In the genomic region with DNA sequence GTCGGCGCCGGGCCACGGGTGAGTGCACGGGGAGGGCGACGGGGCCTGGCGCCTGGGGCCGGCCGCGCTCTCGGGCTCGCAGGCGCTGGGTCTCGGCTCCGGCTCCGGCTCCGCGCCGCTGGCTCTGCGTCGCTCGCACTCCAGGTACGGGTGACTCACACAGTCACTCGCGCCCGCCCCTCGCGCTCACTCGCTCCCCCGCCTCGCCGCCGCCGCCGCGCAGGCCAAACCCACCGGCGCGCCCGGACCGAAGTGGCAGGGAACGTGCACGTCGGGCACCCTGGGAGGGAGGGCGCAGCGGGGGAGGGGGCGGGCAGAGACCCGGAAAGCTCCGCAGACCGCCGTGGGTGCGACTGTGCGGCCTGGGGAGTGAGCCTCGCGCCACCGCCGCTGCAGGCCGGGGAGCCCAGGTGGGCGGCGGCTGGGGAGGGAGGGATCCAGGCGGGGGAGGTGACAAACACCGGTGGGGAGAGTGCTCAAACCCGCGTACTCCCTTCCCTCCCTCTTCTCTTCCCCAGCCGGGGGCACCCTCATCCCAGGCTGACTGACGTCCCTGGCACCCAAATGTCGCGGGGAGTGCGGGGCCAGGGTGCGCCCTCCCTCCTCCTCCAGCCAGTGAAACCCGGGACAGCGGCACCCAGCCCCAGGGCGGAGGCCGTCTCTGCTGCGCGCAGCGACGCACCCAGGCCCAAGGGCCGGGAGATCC, we compare ENCODE assay signal across 8 cellular contexts.
DNase-seq lines count a peak whose midpoint lies in the region; ATAC-seq and TF ChIP-seq lines count a peak whose summit lies in the region.

No MANE protein-coding gene starts in this region.

- in situ Hi-C loops in GM23248 (cut with MboI): no loop called here

- peaks cover 4% of the 10 kb centered on the region; the same call in 1 of the 2 replicates for H3K4me1 ChIP-seq in BLaER1
- no peaks in the 10 kb centered on the region for H3K4me1 ChIP-seq in GM23248 (ENCODE audit: insufficient read depth)

- H3K27me3 ChIP-seq in BLaER1: peaks cover 49% of the 10 kb centered on the region
- H3K27me3 ChIP-seq in GM23248 (replicated peaks; ENCODE audit: insufficient read depth): peaks cover 33% of the 10 kb centered on the region
- peaks cover 5% of the 10 kb centered on the region for H3K27me3 ChIP-seq in layer of hippocampus (ENCODE audit: control insufficient read depth, insufficient read depth, low read length)

- ATAC-seq in HG03460 (IDR thresholded peaks at IDR 0.05; ENCODE audit: unreplicated experiment): no peak

- 1% methylated on average over 23 to 47 of the region's 80 CpGs for WGBS in GM23248 (ENCODE audit: low coverage in 1 of 2, low lambda C conversion rate in 2 of 2, missing lambda C conversion rate in 2 of 2), 2 experiments

- no peaks in the 10 kb centered on the region for H3K79me2 ChIP-seq in GM23248 (ENCODE audit: insufficient read depth)

- no peaks in the 10 kb centered on the region for H3F3A ChIP-seq in GM23248 (ENCODE audit: insufficient read depth)

- H3K9ac ChIP-seq in BLaER1: no peak overlapping the region
- H3K9ac ChIP-seq in GM23248: no peak overlapping the region

- TF ChIP-seq CTCF in cardiac fibroblast (IDR thresholded peaks at IDR 0.05; ENCODE audit: low read depth, low read length): no peak

- H3K27ac ChIP-seq in BLaER1 (no peak overlapping the region), GM23248 (no peak overlapping the region), layer of hippocampus (ENCODE audit: low read depth, low read length) (peak overlapping the region; percentile 77)

- peak overlapping the region; percentile 60 for H3K4me3 ChIP-seq in BLaER1
- peak overlapping the region; percentile 53 for H3K4me3 ChIP-seq in GM23248
- peak overlapping the region; percentile 53 to 69 for H3K4me3 ChIP-seq in cardiac fibroblast (replicated peaks in 1 of 2; ENCODE audit: low read depth in 2 of 2, low read length in 2 of 2)

- peak; percentile 32 for DNase-seq in GM23248
- peak; percentile 9 to 33 for DNase-seq in NOMO-1 (lab: John Stamatoyannopoulos, UW; ENCODE audit: unreplicated experiment in 2 of 2)
- DNase-seq in cardiac fibroblast (ENCODE audit: low read depth in 2 of 2): peak; percentile 20 to 42
- DNase-seq in stimulated activated CD4-positive, alpha-beta T cell treated with anti-CD3 and anti-CD28 coated beads, Interleukin-1b, Interleukin-23, amount 100 ng/mL, for 4 hours (ENCODE audit: low read depth in 2 of 2): peak; percentile 4 to 21
- DNase-seq in effector CD8-positive, alpha-beta T cell (lab: John Stamatoyannopoulos, UW): no peak

- H3K4me2 ChIP-seq in BLaER1 (peak overlapping the region; percentile 75), GM23248 (ENCODE audit: unreplicated experiment) (no peak overlapping the region)

- H2AFZ ChIP-seq in GM23248: 0 out of 2 replicates have a peak overlapping the region, but pooled peaks have one; percentile 29

- H3K9me3 ChIP-seq in BLaER1 (peaks cover 16% of the 10 kb centered on the region), GM23248 (ENCODE audit: low read depth) (no peaks in the 10 kb centered on the region)

- H3K36me3 ChIP-seq in BLaER1: no peaks in the 10 kb centered on the region
- H3K36me3 ChIP-seq in GM23248 (ENCODE audit: low read depth): no peaks in the 10 kb centered on the region

- H4K20me1 ChIP-seq in BLaER1 (no peaks in the 10 kb centered on the region), GM23248 (ENCODE audit: insufficient read depth) (no peaks in the 10 kb centered on the region)

- no peaks in the 10 kb centered on the region for H3K9me2 ChIP-seq in GM23248 (ENCODE audit: insufficient read depth)
